1 cellular context compared by ENCODE assay signal in genomic region chr15:24938224-24938623, GRCh38. TPM values are rescaled to one million over a fixed set of nuclear protein-coding genes. Genes with fewer than 3 reads are reported as not detected.
"Had no signal": no experiment of that assay in that cellular context is flagged by ENCODE, and none has a peak within 500 bp of the region (broad histone marks: within the 10 kb centered on the region; RNA-seq: fewer than 3 reads in every experiment).

No MANE protein-coding gene starts in this region.

RNA-seq across cellular contexts. Expression of gene SNURF, which starts 16.6 kb away (rescaled TPM):
- total RNA-seq: GM23248 had no signal
